ENCODE assay signal across 18 cellular contexts in genomic region chr14:75520852-75521251, GRCh38. TPM values are rescaled to one million over a fixed set of nuclear protein-coding genes. Genes with fewer than 3 reads are reported as not detected.
DNase-seq lines count a peak whose midpoint lies in the region; ATAC-seq and TF ChIP-seq lines count a peak whose summit lies in the region.
"Had no signal": no experiment of that assay in that cellular context is flagged by ENCODE, and none has a peak within 500 bp of the region (broad histone marks: within the 10 kb centered on the region; RNA-seq: fewer than 3 reads in every experiment).

No MANE protein-coding gene starts in this region.

- H3K36me3 Mint-ChIP-seq in stimulated activated naive CD8-positive, alpha-beta T cell treated with anti-CD3 and anti-CD28 coated beads, Interleukin-15, Interleukin-2, amounts not matched to agents 100 ng/mL and 50 ng/mL, for 24 hours (ENCODE audit: low read depth), result peaks cover 31% of the 10 kb centered on the region
- H3K36me3 Mint-ChIP-seq in activated B cell treated with CpG ODN at 0.5 μM for 24 hours (ENCODE audit: low read depth) (peaks cover 56% of the 10 kb centered on the region), immature natural killer cell (peaks cover 7 to 11% (median 9%) of the 10 kb centered on the region in 3 donors)

- CTCF ChIA-PET in activated B cell treated with CpG ODN at 0.5 μM for 24 hours (lab: Charles Lee), result interaction anchor here (0.8 to 3.3 kb wide), 6 partner anchors 22 to 40 kb away, joined by 3 to 12 read pairs (median 4); no protein-coding TSS in a partner anchor

- no peak for TF ChIP-seq CTCF in activated B cell treated with CpG ODN at 0.5 μM for 24 hours (IDR thresholded peaks at IDR 0.05)

- DNase-seq in stimulated activated naive CD8-positive, alpha-beta T cell treated with anti-CD3 and anti-CD28 coated beads, Interleukin-15, Interleukin-2, amounts not matched to agents 100 U/mL and 50 U/mL, for 24 hours, result no peak
- DNase-seq in activated B cell treated with CpG ODN at 0.5 μM for 24 hours, result no peak
- DNase-seq in immature natural killer cell, result no peak
- no peak for DNase-seq in NCI-H2107 treated with DMSO at 0.1 percent for 48 hours (lab: John Stamatoyannopoulos, UW; ENCODE audit: unreplicated experiment)
- no peak for DNase-seq in cerebellar nuclear complex (lab: John Stamatoyannopoulos, UW)
- DNase-seq in AG08395 (ENCODE audit: low spot score), result no peak
- no peak for DNase-seq in kidney tubule cell (ENCODE audit: low spot score)
- DNase-seq: AML-193; central memory CD4-positive, alpha-beta T cell; foreskin keratinocyte; left ventricle myocardium inferior; NCI-H1436 treated with DMSO at 0.1 percent for 48 hours; NCI-H446; SHP77; stimulated activated CD4-positive, alpha-beta T cell treated with anti-CD3 and anti-CD28 coated beads, Interleukin-15, amount 100 ng/mL, for 24 hours had no signal

- intact Hi-C loops in activated B cell treated with CpG ODN at 0.5 μM for 24 hours (cut with micrococcal nuclease), result loop anchor here (5.0 kb wide), 1 partner anchor 131 kb away; no protein-coding TSS in a partner anchor

- H3K4me3 Mint-ChIP-seq in stimulated activated naive CD8-positive, alpha-beta T cell treated with anti-CD3 and anti-CD28 coated beads, Interleukin-15, Interleukin-2, amounts not matched to agents 100 ng/mL and 50 ng/mL, for 24 hours, result peak overlapping the region; percentile 24
- H3K4me3 Mint-ChIP-seq in activated B cell treated with CpG ODN at 0.5 μM for 24 hours (peak overlapping the region; percentile 24), immature natural killer cell (peak overlapping the region in 1 of 5 donors; percentile 36)

- no peaks in the 10 kb centered on the region for H3K9me3 Mint-ChIP-seq in stimulated activated naive CD8-positive, alpha-beta T cell treated with anti-CD3 and anti-CD28 coated beads, Interleukin-15, Interleukin-2, amounts not matched to agents 100 ng/mL and 50 ng/mL, for 24 hours
- H3K9me3 Mint-ChIP-seq in activated B cell treated with CpG ODN at 0.5 μM for 24 hours, result no peaks in the 10 kb centered on the region
- no peaks in the 10 kb centered on the region for H3K9me3 Mint-ChIP-seq in immature natural killer cell

- no peak for ATAC-seq in stimulated activated naive CD8-positive, alpha-beta T cell treated with anti-CD3 and anti-CD28 coated beads, Interleukin-15, Interleukin-2, amounts not matched to agents 100 U/mL and 50 U/mL, for 24 hours
- no peak for ATAC-seq in activated B cell treated with CpG ODN at 0.5 μM for 24 hours (ENCODE audit: low read depth)
- ATAC-seq: foreskin keratinocyte had no signal

- POLR2A ChIA-PET in activated B cell treated with CpG ODN at 0.5 μM for 24 hours (lab: Charles Lee), result interaction anchor here (1.3 to 12.3 kb wide), 6 partner anchors 19 to 40 kb away, joined by 3 to 356 read pairs (median 10); no protein-coding TSS in a partner anchor

- peak overlapping the region; percentile 99 for H3K27ac Mint-ChIP-seq in stimulated activated naive CD8-positive, alpha-beta T cell treated with anti-CD3 and anti-CD28 coated beads, Interleukin-15, Interleukin-2, amounts not matched to agents 100 ng/mL and 50 ng/mL, for 24 hours
- peak overlapping the region; percentile 98 for H3K27ac Mint-ChIP-seq in activated B cell treated with CpG ODN at 0.5 μM for 24 hours
- peak overlapping the region; percentile 35 to 99 (median 94) for H3K27ac Mint-ChIP-seq in immature natural killer cell

- no peaks in the 10 kb centered on the region for H3K27me3 Mint-ChIP-seq in stimulated activated naive CD8-positive, alpha-beta T cell treated with anti-CD3 and anti-CD28 coated beads, Interleukin-15, Interleukin-2, amounts not matched to agents 100 ng/mL and 50 ng/mL, for 24 hours
- H3K27me3 Mint-ChIP-seq in activated B cell treated with CpG ODN at 0.5 μM for 24 hours (no peaks in the 10 kb centered on the region), immature natural killer cell (ENCODE audit: low read depth in 3 of 3) (peaks cover 5 to 8% (median 6%) of the 10 kb centered on the region in 3 donors)

- peaks cover 64% of the 10 kb centered on the region for H3K4me1 Mint-ChIP-seq in stimulated activated naive CD8-positive, alpha-beta T cell treated with anti-CD3 and anti-CD28 coated beads, Interleukin-15, Interleukin-2, amounts not matched to agents 100 ng/mL and 50 ng/mL, for 24 hours (ENCODE audit: low read depth)
- H3K4me1 Mint-ChIP-seq in activated B cell treated with CpG ODN at 0.5 μM for 24 hours, result peaks cover 87% of the 10 kb centered on the region
- H3K4me1 Mint-ChIP-seq in immature natural killer cell, result peaks cover 61 to 67% of the 10 kb centered on the region in 2 donors

RNA-seq across cellular contexts. Expression of gene BATF, which starts 1.4 kb away (rescaled TPM):
- 160 and 171 TPM in 2 replicates for total RNA-seq in activated B cell treated with CpG ODN at 0.5 μM for 24 hours
- 10 to 100 TPM; 61.7 to 97.4 (median 95.6) TPM for polyA plus RNA-seq in immature natural killer cell
- total RNA-seq: foreskin keratinocyte, LHCN-M2, myocyte had no signal
- polyA plus RNA-seq: foreskin keratinocyte had no signal

RNA-seq across cellular contexts. Expression of gene FLVCR2, which starts 57.6 kb away (rescaled TPM):
- 11.7 and 12.5 TPM in 2 replicates for total RNA-seq in activated B cell treated with CpG ODN at 0.5 μM for 24 hours
- 1 to 10 TPM in 1 of 3 donors, under 1 TPM in 1, not detected in 1; 0.24 to 1.4 TPM for polyA plus RNA-seq in immature natural killer cell
